In the genomic region with DNA sequence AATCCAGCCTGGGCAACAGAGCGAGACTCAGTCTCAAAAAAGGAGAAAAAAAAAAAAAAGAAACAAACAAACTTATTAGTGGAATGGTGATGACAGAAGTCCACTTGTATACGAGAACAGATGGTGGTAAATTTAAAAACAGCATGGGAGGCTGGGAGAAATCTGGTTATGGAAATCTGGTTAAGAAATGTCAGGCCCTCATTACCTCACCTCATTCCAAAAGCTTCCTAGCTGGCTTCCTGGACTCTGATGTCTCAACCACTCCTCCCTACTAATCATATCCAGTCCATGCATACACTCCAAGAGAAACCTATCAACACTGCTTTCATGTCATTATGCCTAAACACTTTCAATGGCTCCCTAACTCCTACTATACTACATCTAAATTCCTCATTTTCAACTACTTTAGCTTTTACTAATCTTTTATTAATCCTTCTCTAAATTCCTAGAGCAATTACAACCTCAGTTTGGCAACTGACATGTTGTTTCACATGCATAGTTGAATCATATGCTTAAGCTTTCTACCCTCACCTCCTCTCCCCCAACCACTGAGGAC, we compare ENCODE assay signal across 1 cellular context.
TF ChIP-seq lines count a peak whose summit lies in the region.

No MANE protein-coding gene starts in this region.

TF ChIP-seq in SK-N-SH, 30 proteins besides CTCF, POLR2A, EP300 and RAD21 (continued from another document):
- TF ChIP-seq FOXM1 (IDR thresholded peaks at IDR 0.05; ENCODE audit: low read depth) (no peak), RCOR1 (IDR thresholded peaks at IDR 0.05; ENCODE audit: low read length) (no peak), NRF1 (IDR thresholded peaks at IDR 0.05; ENCODE audit: low read depth, low read length) (no peak)
- TF ChIP-seq, protein P1, sequence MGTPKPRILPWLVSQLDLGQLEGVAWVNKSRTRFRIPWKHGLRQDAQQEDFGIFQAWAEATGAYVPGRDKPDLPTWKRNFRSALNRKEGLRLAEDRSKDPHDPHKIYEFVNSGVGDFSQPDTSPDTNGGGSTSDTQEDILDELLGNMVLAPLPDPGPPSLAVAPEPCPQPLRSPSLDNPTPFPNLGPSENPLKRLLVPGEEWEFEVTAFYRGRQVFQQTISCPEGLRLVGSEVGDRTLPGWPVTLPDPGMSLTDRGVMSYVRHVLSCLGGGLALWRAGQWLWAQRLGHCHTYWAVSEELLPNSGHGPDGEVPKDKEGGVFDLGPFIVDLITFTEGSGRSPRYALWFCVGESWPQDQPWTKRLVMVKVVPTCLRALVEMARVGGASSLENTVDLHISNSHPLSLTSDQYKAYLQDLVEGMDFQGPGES (IDR thresholded peaks at IDR 0.05; ENCODE audit: low read depth, low read length): no peak
- TF ChIP-seq, protein P2, sequence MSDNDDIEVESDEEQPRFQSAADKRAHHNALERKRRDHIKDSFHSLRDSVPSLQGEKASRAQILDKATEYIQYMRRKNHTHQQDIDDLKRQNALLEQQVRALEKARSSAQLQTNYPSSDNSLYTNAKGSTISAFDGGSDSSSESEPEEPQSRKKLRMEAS (IDR thresholded peaks at IDR 0.05; ENCODE audit: low read depth): no peak
